ENCODE assay signal across 8 cellular contexts in the genomic region with DNA sequence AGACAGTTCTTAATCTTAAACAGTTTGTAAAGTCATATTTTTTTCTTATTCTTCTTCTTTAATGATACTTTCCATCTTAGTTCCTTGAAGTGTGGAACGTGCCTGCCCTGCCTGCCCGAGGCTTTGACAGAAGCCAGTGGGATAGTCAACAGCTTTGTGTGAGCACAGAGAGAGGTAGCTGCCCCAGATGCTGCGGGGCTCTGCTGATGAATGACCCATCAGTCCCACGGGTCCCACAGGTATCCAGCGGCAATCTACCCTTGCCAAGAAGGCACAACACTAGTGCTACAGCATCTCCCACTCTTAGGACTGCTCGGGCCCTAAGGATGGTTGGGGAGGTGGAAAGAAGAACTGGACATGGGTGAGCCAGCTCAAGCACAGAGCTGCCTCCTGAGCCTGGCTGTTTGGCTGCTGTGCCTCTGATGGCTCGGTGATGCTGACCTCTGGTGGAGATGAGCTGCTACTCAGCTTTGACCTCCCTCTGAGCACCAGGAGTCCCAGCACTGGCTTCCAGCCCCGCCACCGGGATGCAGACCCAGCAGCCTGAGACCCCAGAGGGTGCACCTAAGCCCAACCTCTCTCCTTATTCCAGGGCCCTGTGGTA.
A peak's percentile ranks its signal among the peaks of the same experiment; 100 is the strongest.
DNase-seq lines count a peak whose midpoint lies in the region; ATAC-seq lines count a peak whose summit lies in the region.

No MANE protein-coding gene starts in this region.

- no peaks in the 10 kb centered on the region for H3K4me1 ChIP-seq in iPS DF 6.9 (ENCODE audit: control insufficient read depth, insufficient read depth, low read length)

- DNase-seq in COLO668 (lab: John Stamatoyannopoulos, UW; ENCODE audit: unreplicated experiment) (peak; percentile 21), NOMO-1 treated with DMSO at 0.1 percent for 48 hours (lab: John Stamatoyannopoulos, UW; ENCODE audit: unreplicated experiment) (peak; percentile 59), astrocyte of the hippocampus (ENCODE audit: low read depth, low spot score) (peak; percentile 87), iPS DF 6.9 (ENCODE audit: low read depth, low spot score) (peak; percentile 79)
- peak; percentile 14 for DNase-seq in stimulated activated CD4-positive, alpha-beta T cell treated with anti-CD3 and anti-CD28 coated beads, Interleukin-1b, Interleukin-23, amount 100 ng/mL, for 48 hours

- no peaks in the 10 kb centered on the region for H3K27me3 ChIP-seq in iPS DF 6.9 (ENCODE audit: control insufficient read depth, insufficient read depth, low read length)

- H3K4me3 ChIP-seq in iPS DF 6.9 (ENCODE audit: low read length): no peak overlapping the region

- peak; percentile 68 for ATAC-seq in GM18907 (IDR thresholded peaks at IDR 0.05; ENCODE audit: unreplicated experiment)
- ATAC-seq in HG03378 (IDR thresholded peaks at IDR 0.05; ENCODE audit: unreplicated experiment): peak; percentile 66
- ATAC-seq in HG02840 (IDR thresholded peaks at IDR 0.05; ENCODE audit: low FRiP score, unreplicated experiment): no peak

- no peak overlapping the region for H3K27ac ChIP-seq in iPS DF 6.9 (ENCODE audit: low read length)

- no peaks in the 10 kb centered on the region for H3K9me3 ChIP-seq in iPS DF 6.9 (ENCODE audit: control insufficient read depth, insufficient read depth, low read length)

- WGBS in iPS DF 6.9 (ENCODE audit: insufficient coverage, insufficient read length): no CpG with 5 or more reads among the region's 9 CpGs

- no peaks in the 10 kb centered on the region for H3K36me3 ChIP-seq in iPS DF 6.9 (ENCODE audit: control insufficient read depth, insufficient read depth, low read length)

Comparison
In these comparisons a context has a peak if more than half of its experiments do, and no peak if none do; other contexts are left out.
1. DNase-seq: peak in every context shown above with its lines; median percentile 87 in astrocyte of the hippocampus; 79 in iPS DF 6.9; 59 in NOMO-1 treated with DMSO at 0.1 percent for 48 hours; 21 in COLO668; 14 in stimulated activated CD4-positive, alpha-beta T cell treated with anti-CD3 and anti-CD28 coated beads, Interleukin-1b, Interleukin-23, amount 100 ng/mL, for 48 hours.